1 cellular context compared by ENCODE assay signal in the genomic region with DNA sequence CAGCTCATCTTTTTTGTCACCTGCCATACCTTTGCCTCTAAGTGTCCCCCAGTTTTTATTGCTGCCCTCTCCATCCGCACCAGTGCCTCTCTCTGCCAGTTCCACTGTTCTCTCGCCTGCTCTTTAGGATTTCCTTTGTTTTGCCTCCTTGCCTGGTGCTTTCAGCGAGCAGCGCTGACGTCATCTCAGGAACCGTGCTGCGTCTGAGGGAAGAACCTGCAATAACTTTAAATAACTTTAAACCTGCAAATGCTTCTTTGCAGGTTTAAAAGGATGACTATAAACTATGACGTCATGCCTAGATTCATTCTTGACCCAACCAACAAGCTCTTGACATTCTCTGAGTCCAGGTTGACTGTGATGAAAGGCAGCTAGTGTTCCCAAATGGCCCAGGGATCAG.
A peak's percentile ranks its signal among the peaks of the same experiment; 100 is the strongest.
TF ChIP-seq lines count a peak whose summit lies in the region.

No MANE protein-coding gene starts in this region.

TF ChIP-seq in GM12878, 131 proteins besides CTCF, POLR2A, EP300 and RAD21:
- TF ChIP-seq ATF7 (IDR thresholded peaks at IDR 0.05; ENCODE audit: low read depth), result peak; percentile 68
TF ChIP-seq in GM12878: peak in this region for 1; not testable (repeated sequence) for 130.
